ENCODE assay signal across 14 cellular contexts in genomic region chr3:165210132-165210531, GRCh38. TPM values are rescaled to one million over a fixed set of nuclear protein-coding genes. Genes with fewer than 3 reads are reported as not detected.
A peak's percentile ranks its signal among the peaks of the same experiment; 100 is the strongest.
DNase-seq lines count a peak whose midpoint lies in the region; ATAC-seq and TF ChIP-seq lines count a peak whose summit lies in the region.
"Had no signal": no experiment of that assay in that cellular context is flagged by ENCODE, and none has a peak within 500 bp of the region (broad histone marks: within the 10 kb centered on the region; RNA-seq: fewer than 3 reads in every experiment).

No MANE protein-coding gene starts in this region.

- H3K27me3 Mint-ChIP-seq in activated CD8-positive, alpha-beta T cell treated with anti-CD3 and anti-CD28 coated beads, Interleukin-2, amount 10 ng/mL, durations not matched to agents 7 days and 5 days (ENCODE audit: low read depth), result no peaks in the 10 kb centered on the region

- no peaks in the 10 kb centered on the region for H3K9me3 ChIP-seq in gastroesophageal sphincter

- no peak overlapping the region for H3K4me3 Mint-ChIP-seq in activated CD8-positive, alpha-beta T cell treated with anti-CD3 and anti-CD28 coated beads, Interleukin-2, amount 10 ng/mL, durations not matched to agents 7 days and 5 days
- H3K4me3 Mint-ChIP-seq: activated T-cell treated with anti-CD3 and anti-CD28 coated beads, Interleukin-2, amount 50 U/mL, for 4 hours; stimulated activated naive CD8-positive, alpha-beta T cell treated with anti-CD3 and anti-CD28 coated beads, Interleukin-15, amount 100 ng/mL, for 72 hours had no signal

- no peak for ATAC-seq in gastroesophageal sphincter
- ATAC-seq in GM21717 (IDR thresholded peaks at IDR 0.05; ENCODE audit: unreplicated experiment), result no peak
- no peak for ATAC-seq in activated CD8-positive, alpha-beta T cell treated with anti-CD3 and anti-CD28 coated beads, Interleukin-2, amount 10 ng/mL, durations not matched to agents 7 days and 5 days
- no peak for ATAC-seq in GM18498 (IDR thresholded peaks at IDR 0.05; ENCODE audit: unreplicated experiment)
- ATAC-seq: activated T-cell treated with anti-CD3 and anti-CD28 coated beads, Interleukin-2, amount 50 U/mL, for 4 hours; left colon; stimulated activated naive CD8-positive, alpha-beta T cell treated with anti-CD3 and anti-CD28 coated beads, Interleukin-15, amount 100 ng/mL, for 72 hours had no signal

- DNase-seq in ACHN (peak; percentile 17), SK-MEL-5 (ENCODE audit: low read depth, low spot score) (peak; percentile 44), substantia nigra (lab: John Stamatoyannopoulos, UW) (no peak)
- no peak for DNase-seq in activated CD8-positive, alpha-beta T cell treated with anti-CD3 and anti-CD28 coated beads, Interleukin-2, amount 10 ng/mL, durations not matched to agents 7 days and 5 days
- DNase-seq: activated T-cell treated with anti-CD3 and anti-CD28 coated beads, Interleukin-2, amount 50 U/mL, for 4 hours; caudate nucleus; foreskin melanocyte; left colon; stimulated activated CD4-positive, alpha-beta T cell treated with anti-CD3 and anti-CD28 coated beads, Interleukin-1b, Interleukin-23, amount 100 ng/mL, for 48 hours; stimulated activated naive CD8-positive, alpha-beta T cell treated with anti-CD3 and anti-CD28 coated beads, Interleukin-15, amount 100 ng/mL, for 72 hours had no signal

- no peaks in the 10 kb centered on the region for H3K36me3 Mint-ChIP-seq in activated CD8-positive, alpha-beta T cell treated with anti-CD3 and anti-CD28 coated beads, Interleukin-2, amount 10 ng/mL, durations not matched to agents 7 days and 5 days (ENCODE audit: low read depth)

- in situ Hi-C loops in ACHN (cut with HindIII; ENCODE audit: low pct_ligation_motif_present, low pct_unique_long_range_greater_than_20kb, low sequenced_read_pairs) (no loop called here), SK-MEL-5 (cut with HindIII; ENCODE audit: low pct_unique_long_range_greater_than_20kb, low sequenced_read_pairs) (no loop called here)

- no peak overlapping the region for H3K27ac Mint-ChIP-seq in activated CD8-positive, alpha-beta T cell treated with anti-CD3 and anti-CD28 coated beads, Interleukin-2, amount 10 ng/mL, durations not matched to agents 7 days and 5 days
- H3K27ac Mint-ChIP-seq: stimulated activated naive CD8-positive, alpha-beta T cell treated with anti-CD3 and anti-CD28 coated beads, Interleukin-15, amount 100 ng/mL, for 72 hours had no signal

- CTCF ChIA-PET in activated CD8-positive, alpha-beta T cell treated with anti-CD3 and anti-CD28 coated beads, Interleukin-2, amount 10 ng/mL, durations not matched to agents 7 days and 5 days (lab: Charles Lee), result no interaction called here

- peak overlapping the region; percentile 47 to 77 (median 74) for H3K27ac ChIP-seq in gastroesophageal sphincter
- no peak overlapping the region for H3K27ac ChIP-seq in substantia nigra (ENCODE audit: low read depth, low read length, poor library complexity, severe bottlenecking)

- H3K4me1 Mint-ChIP-seq in activated CD8-positive, alpha-beta T cell treated with anti-CD3 and anti-CD28 coated beads, Interleukin-2, amount 10 ng/mL, durations not matched to agents 7 days and 5 days (ENCODE audit: low read depth), result peaks cover 2% of the 10 kb centered on the region
- H3K4me1 Mint-ChIP-seq: stimulated activated naive CD8-positive, alpha-beta T cell treated with anti-CD3 and anti-CD28 coated beads, Interleukin-15, amount 100 ng/mL, for 72 hours had no signal

- H3K27me3 ChIP-seq in gastroesophageal sphincter, result no peaks in the 10 kb centered on the region

- no peaks in the 10 kb centered on the region for H3K36me3 ChIP-seq in gastroesophageal sphincter

- no peak for TF ChIP-seq POLR2A in gastroesophageal sphincter (IDR thresholded peaks at IDR 0.05)

- TF ChIP-seq EP300 in gastroesophageal sphincter (IDR thresholded peaks at IDR 0.05), result no peak

- H3K4me1 ChIP-seq in gastroesophageal sphincter, result peaks cover 0 to 39% (median 4%) of the 10 kb centered on the region in 3 donors

- H3K4me3 ChIP-seq in gastroesophageal sphincter, result no peak overlapping the region

- TF ChIP-seq CTCF in GM12873 (IDR thresholded peaks at IDR 0.05; ENCODE audit: insufficient read depth, low read depth, low read length, missing control alignments) (peak; percentile 7), gastroesophageal sphincter (IDR thresholded peaks at IDR 0.05) (peak; percentile 44 to 61 (median 56))

- POLR2A ChIA-PET in activated CD8-positive, alpha-beta T cell treated with anti-CD3 and anti-CD28 coated beads, Interleukin-2, amount 10 ng/mL, durations not matched to agents 7 days and 5 days (lab: Charles Lee), result no interaction called here

- H3K9me3 Mint-ChIP-seq in activated CD8-positive, alpha-beta T cell treated with anti-CD3 and anti-CD28 coated beads, Interleukin-2, amount 10 ng/mL, durations not matched to agents 7 days and 5 days (ENCODE audit: insufficient read depth), result no peaks in the 10 kb centered on the region
- H3K9me3 Mint-ChIP-seq: activated T-cell treated with anti-CD3 and anti-CD28 coated beads, Interleukin-2, amount 50 U/mL, for 4 hours; stimulated activated naive CD8-positive, alpha-beta T cell treated with anti-CD3 and anti-CD28 coated beads, Interleukin-15, amount 100 ng/mL, for 72 hours had no signal

RNA-seq across cellular contexts. Expression of gene SLITRK3, which starts 13.9 kb away (rescaled TPM):
- total RNA-seq in SK-MEL-5 (2014; rRNA removed; shearing (Covaris generic)), result not detected in 2 replicates
- 0.11 and 0.19 TPM in 2 replicates for polyA plus RNA-seq in SK-MEL-5 (2015; cell fraction: cytosol; rRNA removed)
- polyA plus RNA-seq in SK-MEL-5 (2015; cell fraction: nucleus; rRNA removed), result not detected in 2 replicates
- 10 to 100 TPM; 12.7 to 24.3 (median 14.4) TPM for total RNA-seq in gastroesophageal sphincter
- total RNA-seq in activated CD8-positive, alpha-beta T cell treated with anti-CD3 and anti-CD28 coated beads, Interleukin-2, amount 10 ng/mL, durations not matched to agents 7 days and 5 days, result not detected
- total RNA-seq: activated T-cell treated with anti-CD3 and anti-CD28 coated beads, Interleukin-2, amount 50 U/mL, for 4 hours had no signal

Comparison
In these comparisons a context has a peak if more than half of its experiments do, and no peak if none do; other contexts are left out.
1. DNase-seq: peak in ACHN (single experiment) and SK-MEL-5 (single experiment); none in activated CD8-positive, alpha-beta T cell treated with anti-CD3 and anti-CD28 coated beads, Interleukin-2, amount 10 ng/mL, durations not matched to agents 7 days and 5 days (single experiment) and substantia nigra (0 of 49).
2. RNA of gene SLITRK3, which starts 13.9 kb away (total RNA-seq): 12.7 to 24.3 TPM in gastroesophageal sphincter; not detected in SK-MEL-5 and not detected in activated CD8-positive, alpha-beta T cell treated with anti-CD3 and anti-CD28 coated beads, Interleukin-2, amount 10 ng/mL, durations not matched to agents 7 days and 5 days; every median in the first group is over 10 times any median in the second.